In the genomic region with DNA sequence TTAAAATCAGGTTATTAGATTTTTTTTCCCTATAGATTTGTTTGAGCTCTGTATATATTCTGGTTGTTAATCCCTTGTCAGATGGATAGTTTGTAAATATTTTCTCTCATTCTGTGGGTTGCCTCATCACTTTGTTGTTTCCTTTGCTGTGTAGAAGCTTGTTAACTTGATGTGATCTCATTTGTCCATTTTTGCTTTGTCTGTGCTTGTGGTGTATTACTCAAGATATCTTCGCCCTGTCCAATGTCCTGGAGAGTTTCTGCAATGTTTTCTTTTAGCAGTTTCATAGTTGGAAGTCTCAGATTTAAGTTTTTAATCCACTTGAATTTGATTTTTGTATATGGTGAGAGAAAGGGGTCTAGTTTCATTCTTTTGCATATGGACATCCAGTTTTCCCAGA, we compare ENCODE assay signal across 24 cellular contexts.
"Had no signal": no experiment of that assay in that cellular context is flagged by ENCODE, and none has a peak within 500 bp of the region (broad histone marks: within the 10 kb centered on the region; RNA-seq: fewer than 3 reads in every experiment).

No MANE protein-coding gene starts in this region.

- H3K27ac ChIP-seq: left ventricle myocardium inferior, ovary, right atrium auricular region, right lobe of liver, suprapubic skin, thoracic aorta, tibial artery, upper lobe of right lung had no signal

- H3K36me3 ChIP-seq: left ventricle myocardium inferior, ovary, right atrium auricular region, right lobe of liver, suprapubic skin, thoracic aorta, tibial artery, upper lobe of right lung had no signal

- H3K27ac Mint-ChIP-seq: immature natural killer cell; memory B cell; naive thymus-derived CD4-positive, alpha-beta T cell; natural killer cell treated with Interleukin-12 subunit alpha and Interleukin-12 subunit beta and Interleukin-15 and Interleukin-18, amount 100 ng/mL, for 72 hours; progenitor cell of endocrine pancreas; stimulated activated naive B cell treated with anti-CD40 and anti-IgM and Interleukin-4, amounts not matched to agents 10 μg/mL and 1 μg/mL and 100 μg/mL, for 72 hours; stimulated activated naive CD8-positive, alpha-beta T cell treated with anti-CD3 and anti-CD28 coated beads, Interleukin-15, Interleukin-2, amounts not matched to agents 100 ng/mL and 50 ng/mL, for 24 hours had no signal

- ATAC-seq: mucosa of descending colon; naive thymus-derived CD4-positive, alpha-beta T cell; natural killer cell treated with Interleukin-12 subunit alpha and Interleukin-12 subunit beta and Interleukin-15 and Interleukin-18, amount 100 ng/mL, for 72 hours; right lobe of liver; stimulated activated naive B cell treated with anti-CD40 and anti-IgM and Interleukin-4, amounts not matched to agents 10 μg/mL and 1 μg/mL and 100 μg/mL, for 72 hours; upper lobe of right lung had no signal

- H3K27me3 ChIP-seq: ovary, right atrium auricular region, right lobe of liver, suprapubic skin, tibial artery, upper lobe of right lung had no signal

- H3K4me1 ChIP-seq: left ventricle myocardium inferior, right atrium auricular region, right lobe of liver, suprapubic skin, tibial artery, upper lobe of right lung had no signal

- H3K4me3 Mint-ChIP-seq: immature natural killer cell; memory B cell; naive thymus-derived CD4-positive, alpha-beta T cell; natural killer cell treated with Interleukin-12 subunit alpha and Interleukin-12 subunit beta and Interleukin-15 and Interleukin-18, amount 100 ng/mL, for 72 hours; stimulated activated naive B cell treated with anti-CD40 and anti-IgM and Interleukin-4, amounts not matched to agents 10 μg/mL and 1 μg/mL and 100 μg/mL, for 72 hours; stimulated activated naive CD8-positive, alpha-beta T cell treated with anti-CD3 and anti-CD28 coated beads, Interleukin-15, Interleukin-2, amounts not matched to agents 100 ng/mL and 50 ng/mL, for 24 hours had no signal

- H3K36me3 Mint-ChIP-seq: immature natural killer cell; memory B cell; naive thymus-derived CD4-positive, alpha-beta T cell; stimulated activated naive B cell treated with anti-CD40 and anti-IgM and Interleukin-4, amounts not matched to agents 10 μg/mL and 1 μg/mL and 100 μg/mL, for 72 hours had no signal

- H3K9me3 ChIP-seq: mucosa of descending colon, ovary, right atrium auricular region, suprapubic skin, tibial artery, upper lobe of right lung had no signal

- H3K4me1 Mint-ChIP-seq: immature natural killer cell; memory B cell; naive thymus-derived CD4-positive, alpha-beta T cell; stimulated activated naive B cell treated with anti-CD40 and anti-IgM and Interleukin-4, amounts not matched to agents 10 μg/mL and 1 μg/mL and 100 μg/mL, for 72 hours had no signal

- H3K27me3 Mint-ChIP-seq: memory B cell; naive thymus-derived CD4-positive, alpha-beta T cell; natural killer cell treated with Interleukin-12 subunit alpha and Interleukin-12 subunit beta and Interleukin-15 and Interleukin-18, amount 100 ng/mL, for 72 hours; progenitor cell of endocrine pancreas; stimulated activated naive B cell treated with anti-CD40 and anti-IgM and Interleukin-4, amounts not matched to agents 10 μg/mL and 1 μg/mL and 100 μg/mL, for 72 hours; stimulated activated naive CD8-positive, alpha-beta T cell treated with anti-CD3 and anti-CD28 coated beads, Interleukin-15, Interleukin-2, amounts not matched to agents 100 ng/mL and 50 ng/mL, for 24 hours had no signal

- DNase-seq: hypothalamus; immature natural killer cell; left ventricle myocardium inferior; midbrain; mucosa of descending colon; naive thymus-derived CD4-positive, alpha-beta T cell; ovary; right lobe of liver; stimulated activated CD4-positive, alpha-beta T cell treated with anti-CD3 and anti-CD28 coated beads, Interleukin-15, amount 100 ng/mL, for 24 hours; stimulated activated CD4-positive, alpha-beta T cell treated with anti-CD3 and anti-CD28 coated beads, Interleukin-2, amount 100 ng/mL, for 24 hours; stimulated activated CD4-positive, alpha-beta T cell treated with anti-CD3 and anti-CD28 coated beads, Interleukin-4, amount 100 ng/mL, for 1 hour; stimulated activated naive B cell treated with anti-CD40 and anti-IgM and Interleukin-4, amounts not matched to agents 10 μg/mL and 1 μg/mL and 100 μg/mL, for 72 hours; tibial artery; trophoblast cell; upper lobe of right lung had no signal

- H3K4me3 ChIP-seq: left ventricle myocardium inferior, lung, mucosa of descending colon, ovary, right atrium auricular region, right lobe of liver, smooth muscle cell, suprapubic skin, thoracic aorta, tibial artery, upper lobe of right lung had no signal
